In the genomic region with DNA sequence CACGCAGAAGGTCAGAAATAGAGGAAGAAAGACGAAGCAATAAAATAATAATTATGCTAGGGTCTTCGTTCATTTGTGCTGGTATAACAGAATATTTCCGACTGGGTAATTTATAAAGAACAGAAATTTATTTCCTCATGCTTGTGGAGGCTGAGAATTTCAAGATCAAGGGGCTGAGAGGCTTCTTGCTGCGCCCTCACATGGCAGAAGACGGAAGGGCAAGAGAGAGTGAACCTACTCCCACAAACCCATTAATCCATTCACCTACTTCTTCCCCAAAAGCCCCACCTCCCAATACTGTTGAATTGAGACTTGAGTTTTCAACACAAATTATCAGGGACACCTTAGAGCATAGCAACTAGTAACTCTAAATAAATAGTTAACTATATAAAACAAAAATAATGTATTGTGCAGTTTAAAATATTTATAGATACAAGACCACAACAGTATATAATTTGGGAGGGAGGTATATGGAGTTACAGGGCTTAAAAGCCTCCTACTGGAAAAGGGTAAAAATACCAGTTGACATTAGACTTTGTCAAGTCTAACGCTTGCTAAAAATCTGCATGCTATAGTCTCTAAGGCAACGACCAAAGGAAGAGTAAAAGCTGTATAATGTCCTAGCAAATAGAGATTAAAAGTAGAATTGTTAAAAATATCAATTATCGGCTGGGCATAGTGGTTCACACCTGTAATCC, we compare ENCODE assay signal across 8 cellular contexts. TPM values are rescaled to one million over a fixed set of nuclear protein-coding genes. Genes with fewer than 3 reads are reported as not detected.
A peak's percentile ranks its signal among the peaks of the same experiment; 100 is the strongest.
DNase-seq lines count a peak whose midpoint lies in the region; ATAC-seq and TF ChIP-seq lines count a peak whose summit lies in the region.

No MANE protein-coding gene starts in this region.

- no peak overlapping the region for H3K27ac ChIP-seq in iPS DF 6.9 (ENCODE audit: low read length)

- in situ Hi-C loops in ACHN (cut with HindIII; ENCODE audit: low pct_ligation_motif_present, low pct_unique_long_range_greater_than_20kb, low sequenced_read_pairs) = no loop called here

- no peaks in the 10 kb centered on the region for H3K27me3 ChIP-seq in iPS DF 6.9 (ENCODE audit: control insufficient read depth, insufficient read depth, low read length)

- no peaks in the 10 kb centered on the region for H3K9me3 ChIP-seq in iPS DF 6.9 (ENCODE audit: control insufficient read depth, insufficient read depth, low read length)

- no peak overlapping the region for H3K4me3 ChIP-seq in iPS DF 6.9 (ENCODE audit: low read length)

- no peaks in the 10 kb centered on the region for H3K4me1 Mint-ChIP-seq in activated T-helper 17 cell treated with anti-CD3 and anti-CD28 coated beads, Interleukin-2, amount 50 U/mL, for 72 hours
- H3K4me1 Mint-ChIP-seq in stimulated activated effector memory CD8-positive, alpha-beta T cell treated with anti-CD3 and anti-CD28 coated beads, Interleukin-12 subunit alpha, Interleukin-12 subunit beta, amount 100 ng/mL, for 72 hours = no peaks in the 10 kb centered on the region

- no CpG with 5 or more reads among the region's 9 CpGs for WGBS in iPS DF 6.9 (ENCODE audit: insufficient coverage, insufficient read length)

- no peaks in the 10 kb centered on the region for H3K36me3 ChIP-seq in iPS DF 6.9 (ENCODE audit: control insufficient read depth, insufficient read depth, low read length)

- no peaks in the 10 kb centered on the region for H3K9me3 Mint-ChIP-seq in activated T-helper 17 cell treated with anti-CD3 and anti-CD28 coated beads, Interleukin-2, amount 50 U/mL, for 72 hours
- no peaks in the 10 kb centered on the region for H3K9me3 Mint-ChIP-seq in stimulated activated effector memory CD8-positive, alpha-beta T cell treated with anti-CD3 and anti-CD28 coated beads, Interleukin-12 subunit alpha, Interleukin-12 subunit beta, amount 100 ng/mL, for 72 hours

- no peaks in the 10 kb centered on the region for H3K27me3 Mint-ChIP-seq in activated T-helper 17 cell treated with anti-CD3 and anti-CD28 coated beads, Interleukin-2, amount 50 U/mL, for 72 hours

- ATAC-seq in activated T-helper 17 cell treated with anti-CD3 and anti-CD28 coated beads, Interleukin-2, amount 50 U/mL, for 72 hours (replicated peaks) = peak; percentile 50
- no peak for ATAC-seq in stimulated activated effector memory CD8-positive, alpha-beta T cell treated with anti-CD3 and anti-CD28 coated beads, Interleukin-12 subunit alpha, Interleukin-12 subunit beta, amount 100 ng/mL, for 72 hours
- ATAC-seq in GM21423 (IDR thresholded peaks at IDR 0.05; ENCODE audit: unreplicated experiment) = no peak

- no peak overlapping the region for H3K4me3 Mint-ChIP-seq in activated T-helper 17 cell treated with anti-CD3 and anti-CD28 coated beads, Interleukin-2, amount 50 U/mL, for 72 hours
- no peak overlapping the region for H3K4me3 Mint-ChIP-seq in stimulated activated effector memory CD8-positive, alpha-beta T cell treated with anti-CD3 and anti-CD28 coated beads, Interleukin-12 subunit alpha, Interleukin-12 subunit beta, amount 100 ng/mL, for 72 hours

- H3K4me1 ChIP-seq in iPS DF 6.9 (ENCODE audit: control insufficient read depth, insufficient read depth, low read length) = no peaks in the 10 kb centered on the region

- peak; percentile 30 for DNase-seq in ACHN
- peak; percentile 1 for DNase-seq in NCI-H2227 treated with DMSO at 0.1 percent for 48 hours (lab: John Stamatoyannopoulos, UW)
- peak; percentile 52 for DNase-seq in iPS DF 6.9 (ENCODE audit: low read depth, low spot score)
- DNase-seq in stimulated activated effector memory CD8-positive, alpha-beta T cell treated with anti-CD3 and anti-CD28 coated beads, Interleukin-12 subunit alpha, Interleukin-12 subunit beta, amount 100 ng/mL, for 72 hours (ENCODE audit: low spot score in 2 of 2) = peak; percentile 28 to 64
- no peak for DNase-seq in GM19240 (ENCODE audit: insufficient read length, low spot score)

- H3K27ac Mint-ChIP-seq in activated T-helper 17 cell treated with anti-CD3 and anti-CD28 coated beads, Interleukin-2, amount 50 U/mL, for 72 hours = no peak overlapping the region
- no peak overlapping the region for H3K27ac Mint-ChIP-seq in stimulated activated effector memory CD8-positive, alpha-beta T cell treated with anti-CD3 and anti-CD28 coated beads, Interleukin-12 subunit alpha, Interleukin-12 subunit beta, amount 100 ng/mL, for 72 hours

- TF ChIP-seq CTCF in GM12873 (IDR thresholded peaks at IDR 0.05; ENCODE audit: insufficient read depth, low read depth, low read length, missing control alignments) = peak; percentile 83

- H3K36me3 Mint-ChIP-seq in activated T-helper 17 cell treated with anti-CD3 and anti-CD28 coated beads, Interleukin-2, amount 50 U/mL, for 72 hours (ENCODE audit: low read depth) = no peaks in the 10 kb centered on the region
- no peaks in the 10 kb centered on the region for H3K36me3 Mint-ChIP-seq in stimulated activated effector memory CD8-positive, alpha-beta T cell treated with anti-CD3 and anti-CD28 coated beads, Interleukin-12 subunit alpha, Interleukin-12 subunit beta, amount 100 ng/mL, for 72 hours

RNA-seq across cellular contexts. Expression of a gene that starts 40.3 kb away (rescaled TPM):
- 10 to 100 TPM; 29.4 to 32.2 TPM for total RNA-seq in activated T-helper 17 cell treated with anti-CD3 and anti-CD28 coated beads, Interleukin-2, amount 50 U/mL, for 72 hours
